ENCODE assay signal across 8 cellular contexts in the genomic region with DNA sequence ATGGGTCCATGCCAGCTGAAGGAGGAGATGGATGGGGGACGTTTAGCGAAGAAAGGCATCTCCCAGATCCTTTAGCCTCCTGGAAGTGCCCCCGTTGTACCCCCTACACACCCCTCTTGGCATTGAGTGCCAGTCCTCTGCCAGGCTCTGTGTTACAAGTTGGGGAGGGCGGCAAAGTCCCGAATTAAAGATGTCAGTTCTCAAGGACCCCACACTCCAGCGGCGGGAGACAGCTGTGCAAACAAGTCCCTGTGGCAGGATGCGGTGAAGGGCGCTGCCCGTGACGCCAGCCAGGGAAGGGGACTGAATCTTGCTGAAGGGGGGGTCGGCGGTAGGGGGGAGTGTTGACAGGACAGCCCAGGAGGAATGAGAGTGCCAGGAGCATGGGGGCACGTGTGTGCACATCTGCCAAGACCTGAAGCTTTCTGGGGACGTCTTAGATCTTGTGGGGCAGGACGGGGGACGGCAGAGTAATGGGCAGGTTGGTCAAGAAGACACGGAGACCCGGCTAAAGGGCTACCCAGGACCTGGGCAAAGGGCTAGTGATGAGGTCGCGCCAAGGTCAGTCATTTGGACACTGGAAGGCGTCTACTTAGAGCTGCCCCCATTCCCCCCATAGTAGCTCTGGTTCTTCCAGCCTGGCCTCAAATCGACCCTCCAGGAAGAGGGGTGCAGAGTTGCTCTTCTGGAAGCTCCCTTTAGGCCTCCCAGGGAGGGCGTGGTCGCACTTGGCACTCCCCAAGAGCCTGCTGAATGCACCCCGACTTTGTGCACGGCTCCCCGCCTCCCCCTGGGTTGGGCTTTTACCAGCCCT. TPM values are rescaled to one million over a fixed set of nuclear protein-coding genes. Genes with fewer than 3 reads are reported as not detected.
DNase-seq lines count a peak whose midpoint lies in the region; TF ChIP-seq lines count a peak whose summit lies in the region.

No MANE protein-coding gene starts in this region.

- H3K27me3 ChIP-seq in breast epithelium, result no peaks in the 10 kb centered on the region
- H3K27me3 ChIP-seq in spleen (replicated peaks in 1 of 7), result no peaks in the 10 kb centered on the region

- TF ChIP-seq POLR2A in breast epithelium (IDR thresholded peaks at IDR 0.05) (no peak), spleen (IDR thresholded peaks at IDR 0.05) (no peak)

- H3K4me1 ChIP-seq in breast epithelium (peaks cover 8 to 10% of the 10 kb centered on the region in 2 donors), spleen (peaks cover 15 to 87% (median 66%) of the 10 kb centered on the region in 6 donors)

- H3K27ac ChIP-seq in breast epithelium (peak overlapping the region; percentile 97 to 99), spleen (peak overlapping the region; percentile 90 to 100 (median 99))

- intact Hi-C loops in breast epithelium (cut with DNase I; ENCODE audit: low total_unique reads) (loop anchor here (2.0 kb wide), 1 partner anchor 104 kb away; the partner anchor contains the start of gene TMBIM1), spleen (cut with DNase I; ENCODE audit: low total_unique reads) (loop anchor here (10.0 kb wide), 1 partner anchor 102 kb away; the partner anchor contains the start of gene TMBIM1)

- H3K36me3 ChIP-seq in breast epithelium (no peaks in the 10 kb centered on the region), spleen (peaks cover 0 to 47% (median 7%) of the 10 kb centered on the region in 6 donors)

- WGBS in spleen, 5 donors, result 1 to 2% (median 1%) methylated on average over 27 to 28 of the region's 28 CpGs

- peak; percentile 84 for DNase-seq in GDM1 (lab: John Stamatoyannopoulos, UW)
- DNase-seq in NCI-H1694 treated with DMSO at 0.1 percent for 48 hours (lab: John Stamatoyannopoulos, UW), result peak; percentile 60
- peak; percentile 87 for DNase-seq in UCSD-AML1 (lab: John Stamatoyannopoulos, UW; ENCODE audit: unreplicated experiment)
- DNase-seq in breast epithelium (ENCODE audit: low spot score in 2 of 2), result peak; percentile 75 to 76
- DNase-seq in inferior parietal cortex (ENCODE audit: extremely low spot score), result peak; percentile 49
- peak; percentile 95 for DNase-seq in spleen
- no peak for DNase-seq in cortex of kidney (lab: John Stamatoyannopoulos, UW)
- no peak for DNase-seq in kidney glomerular epithelial cell (lab: John Stamatoyannopoulos, UW)

- TF ChIP-seq CTCF in breast epithelium (IDR thresholded peaks at IDR 0.05), result no peak
- TF ChIP-seq CTCF in spleen (IDR thresholded peaks at IDR 0.05 in 8 of 11, conservative IDR thresholded peaks at IDR 0.05 in 3 of 11), result peak in 1 of 11 experiments; percentile 4

- H3K9me3 ChIP-seq in breast epithelium, result no peaks in the 10 kb centered on the region
- H3K9me3 ChIP-seq in spleen, result no peaks in the 10 kb centered on the region

- peak overlapping the region; percentile 97 to 100 (median 98) for H3K4me3 ChIP-seq in breast epithelium
- H3K4me3 ChIP-seq in spleen, result peak overlapping the region; percentile 74 to 99 (median 96)

RNA-seq across cellular contexts. Expression of gene CTDSP1, which starts 2.8 kb away (rescaled TPM):
- 100 to 1,000 TPM in 1 of 3 donors, 10 to 100 TPM in 2; 83.9 to 113 (median 95.9) TPM for total RNA-seq in breast epithelium
- total RNA-seq in spleen, result 100 to 1,000 TPM; 114 to 184 (median 163) TPM
- 100 to 1,000 TPM in 1 of 3 donors, 10 to 100 TPM in 2; 65.6 to 114 (median 72.4) TPM for polyA plus RNA-seq in spleen

RNA-seq across cellular contexts. Expression of gene SLC11A1, which starts 14.8 kb away (rescaled TPM):
- total RNA-seq in breast epithelium (10 to 100 TPM; 14.4 to 53.4 (median 17.9) TPM), spleen (100 to 1,000 TPM in 4 of 7 donors, 10 to 100 TPM in 3; 63.5 to 576 (median 167) TPM)
- polyA plus RNA-seq in spleen, result 10 to 100 TPM in 2 of 3 donors, 1 to 10 TPM in 1; 6.2 to 67.0 (median 38.6) TPM

RNA-seq across cellular contexts. Expression of gene VIL1, which starts 22.0 kb away (rescaled TPM):
- total RNA-seq in breast epithelium, result 1 to 10 TPM in 1 of 3 donors, under 1 TPM in 1, not detected in 1; under 0.01 to 2.9 TPM
- total RNA-seq in spleen, result under 1 TPM in 3 of 7 donors, not detected in 4; 0.17 to 0.72 (median 0.38) TPM
- under 1 TPM; 0.04 to 0.19 (median 0.06) TPM for polyA plus RNA-seq in spleen

RNA-seq across cellular contexts. Expression of gene CATIP, which starts 40.2 kb away (rescaled TPM):
- under 1 TPM in 1 of 3 donors, not detected in 2; 0.44 TPM for total RNA-seq in breast epithelium
- total RNA-seq in spleen, result under 1 TPM in 5 of 7 donors, not detected in 2; 0.30 to 0.76 (median 0.60) TPM
- polyA plus RNA-seq in spleen, result 1 to 10 TPM in 1 of 3 donors, under 1 TPM in 2; 0.57 to 1.1 (median 0.99) TPM

Comparison
In these comparisons a context has a peak if more than half of its experiments do, and no peak if none do; other contexts are left out.
1. DNase-seq: peak in GDM1 (single experiment), NCI-H1694 treated with DMSO at 0.1 percent for 48 hours (single experiment), UCSD-AML1 (single experiment), breast epithelium (2 of 2), inferior parietal cortex (single experiment) and spleen (single experiment); none in cortex of kidney (single experiment) and kidney glomerular epithelial cell (single experiment).